ENCODE assay signal across 10 cellular contexts in the genomic region with DNA sequence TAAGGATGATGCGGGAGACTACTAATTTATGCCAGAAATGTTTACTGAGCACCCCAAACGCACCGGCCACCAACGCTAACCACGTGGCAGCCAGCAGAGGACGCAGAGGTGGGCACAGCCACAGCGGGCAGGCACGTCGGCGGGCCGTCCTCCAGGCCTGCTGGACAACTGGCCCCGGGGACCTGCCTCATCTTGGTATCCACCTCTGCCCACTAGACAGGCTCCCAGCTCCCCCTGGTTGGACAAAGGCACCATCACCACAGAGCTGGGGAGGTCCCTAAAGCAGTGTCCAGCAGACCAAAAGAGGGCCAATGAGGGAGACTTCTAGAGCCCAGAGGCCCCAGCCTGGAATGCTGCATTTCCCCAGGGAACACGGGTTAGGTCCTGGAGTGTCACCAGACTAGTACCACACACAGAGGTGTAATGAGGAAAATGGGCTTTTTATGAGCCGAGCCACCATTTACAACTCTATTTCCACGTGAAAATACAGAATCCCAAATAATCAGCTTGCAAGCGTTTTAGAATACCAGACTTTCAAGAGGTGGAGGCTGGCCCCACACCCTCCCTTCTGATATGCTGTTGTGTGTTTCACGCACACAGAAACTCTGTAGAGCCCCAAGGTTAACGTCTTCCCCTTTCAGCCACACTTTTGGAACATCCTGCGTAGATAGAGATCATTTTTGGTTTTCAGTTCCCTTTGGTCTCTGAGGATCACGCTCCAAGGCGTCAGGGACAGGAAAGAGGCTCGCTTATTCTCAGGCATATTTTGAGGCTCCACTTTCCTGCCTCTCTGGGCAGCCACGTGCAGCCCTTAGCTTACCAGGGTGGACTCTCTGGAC. TPM values are rescaled to one million over a fixed set of nuclear protein-coding genes. Genes with fewer than 3 reads are reported as not detected.
A peak's percentile ranks its signal among the peaks of the same experiment; 100 is the strongest.
DNase-seq lines count a peak whose midpoint lies in the region; ATAC-seq and TF ChIP-seq lines count a peak whose summit lies in the region.
"Had no signal": no experiment of that assay in that cellular context is flagged by ENCODE, and none has a peak within 500 bp of the region (broad histone marks: within the 10 kb centered on the region; RNA-seq: fewer than 3 reads in every experiment).

No MANE protein-coding gene starts in this region.

- H3K4me1 Mint-ChIP-seq in activated CD8-positive, alpha-beta memory T cell treated with anti-CD3 and anti-CD28 coated beads, Interleukin-2, amount 10 ng/mL, durations not matched to agents 7 days and 5 days: peaks cover 3% of the 10 kb centered on the region

- peaks cover 5% of the 10 kb centered on the region for H3K36me3 ChIP-seq in suprapubic skin

- no peaks in the 10 kb centered on the region for H3K27me3 Mint-ChIP-seq in activated CD8-positive, alpha-beta memory T cell treated with anti-CD3 and anti-CD28 coated beads, Interleukin-2, amount 10 ng/mL, durations not matched to agents 7 days and 5 days

- H3K4me1 ChIP-seq in suprapubic skin: no peaks in the 10 kb centered on the region
- H3K4me1 ChIP-seq: sigmoid colon had no signal

- no peak for TF ChIP-seq EP300 in suprapubic skin (IDR thresholded peaks at IDR 0.05)

- no peak overlapping the region for H3K27ac Mint-ChIP-seq in activated CD8-positive, alpha-beta memory T cell treated with anti-CD3 and anti-CD28 coated beads, Interleukin-2, amount 10 ng/mL, durations not matched to agents 7 days and 5 days

- WGBS in suprapubic skin: 88% methylated on average over 21 of the region's 23 CpGs

- no peak for TF ChIP-seq CTCF in HL-60 (IDR thresholded peaks at IDR 0.05; ENCODE audit: insufficient read depth, low read length)
- TF ChIP-seq CTCF in suprapubic skin (IDR thresholded peaks at IDR 0.05): no peak

- H3K27ac ChIP-seq in HL-60 (replicated peaks) (no peak overlapping the region), suprapubic skin (no peak overlapping the region)
- H3K27ac ChIP-seq: sigmoid colon had no signal

- no peak overlapping the region for H3K4me3 ChIP-seq in HL-60 (replicated peaks; ENCODE audit: insufficient read depth, low read length)
- H3K4me3 ChIP-seq in suprapubic skin: no peak overlapping the region
- H3K4me3 ChIP-seq: sigmoid colon had no signal

- peak; percentile 29 to 47 for DNase-seq in HL-60 (ENCODE audit: low read depth in 1 of 2, low spot score in 1 of 2)
- peak; percentile 79 for DNase-seq in germinal center (ENCODE audit: low spot score)
- DNase-seq in NCI-H510A treated with DMSO at 0.1 percent for 48 hours (lab: John Stamatoyannopoulos, UW): no peak
- no peak for DNase-seq in stimulated activated CD4-positive, alpha-beta T cell treated with anti-CD3 and anti-CD28 coated beads, Interleukin-15, amount 100 ng/mL, for 24 hours
- no peak for DNase-seq in activated CD8-positive, alpha-beta memory T cell treated with anti-CD3 and anti-CD28 coated beads, Interleukin-2, amount 10 ng/mL, durations not matched to agents 7 days and 5 days
- no peak for DNase-seq in suprapubic skin (ENCODE audit: low spot score in 2 of 2)
- DNase-seq: effector CD8-positive, alpha-beta T cell; sigmoid colon had no signal

- H3K27me3 ChIP-seq in HL-60 (ENCODE audit: insufficient read depth, poor library complexity, severe bottlenecking) (no peaks in the 10 kb centered on the region), suprapubic skin (no peaks in the 10 kb centered on the region)
- H3K27me3 ChIP-seq: sigmoid colon had no signal

- CTCF ChIA-PET in activated CD8-positive, alpha-beta memory T cell treated with anti-CD3 and anti-CD28 coated beads, Interleukin-2, amount 10 ng/mL, durations not matched to agents 7 days and 5 days (lab: Charles Lee): no interaction called here

- H3K9me3 Mint-ChIP-seq in activated CD8-positive, alpha-beta memory T cell treated with anti-CD3 and anti-CD28 coated beads, Interleukin-2, amount 10 ng/mL, durations not matched to agents 7 days and 5 days (ENCODE audit: low read depth): no peaks in the 10 kb centered on the region

- no peak overlapping the region for H3K4me3 Mint-ChIP-seq in activated CD8-positive, alpha-beta memory T cell treated with anti-CD3 and anti-CD28 coated beads, Interleukin-2, amount 10 ng/mL, durations not matched to agents 7 days and 5 days

- no peaks in the 10 kb centered on the region for H3K9me3 ChIP-seq in suprapubic skin
- H3K9me3 ChIP-seq: sigmoid colon had no signal

- no peak for TF ChIP-seq POLR2A in suprapubic skin (IDR thresholded peaks at IDR 0.05)

- ATAC-seq in GM18498 (IDR thresholded peaks at IDR 0.05; ENCODE audit: unreplicated experiment): peak; percentile 51
- peak; percentile 43 for ATAC-seq in GM21526 (IDR thresholded peaks at IDR 0.05; ENCODE audit: low FRiP score, unreplicated experiment)
- ATAC-seq in activated CD8-positive, alpha-beta memory T cell treated with anti-CD3 and anti-CD28 coated beads, Interleukin-2, amount 10 ng/mL, durations not matched to agents 7 days and 5 days: no peak

- H3K36me3 Mint-ChIP-seq in activated CD8-positive, alpha-beta memory T cell treated with anti-CD3 and anti-CD28 coated beads, Interleukin-2, amount 10 ng/mL, durations not matched to agents 7 days and 5 days: no peaks in the 10 kb centered on the region

RNA-seq across cellular contexts. Expression of gene BID, which starts 23.7 kb away (rescaled TPM):
- total RNA-seq in activated CD8-positive, alpha-beta memory T cell treated with anti-CD3 and anti-CD28 coated beads, Interleukin-2, amount 10 ng/mL, durations not matched to agents 7 days and 5 days: 10 to 100 TPM; 16.4 to 29.2 TPM
- 10 to 100 TPM; 11.8 to 26.6 (median 18.4) TPM for total RNA-seq in suprapubic skin

Comparison
In these comparisons a context has a peak if more than half of its experiments do, and no peak if none do; other contexts are left out.
1. DNase-seq: peak in HL-60 (2 of 2) and germinal center (single experiment); none in NCI-H510A treated with DMSO at 0.1 percent for 48 hours (single experiment), stimulated activated CD4-positive, alpha-beta T cell treated with anti-CD3 and anti-CD28 coated beads, Interleukin-15, amount 100 ng/mL, for 24 hours (single experiment), activated CD8-positive, alpha-beta memory T cell treated with anti-CD3 and anti-CD28 coated beads, Interleukin-2, amount 10 ng/mL, durations not matched to agents 7 days and 5 days (single experiment) and suprapubic skin (0 of 2).